ENCODE assay signal across 7 cellular contexts in genomic region chr16:86110134-86110533, GRCh38.
"Had no signal": no experiment of that assay in that cellular context is flagged by ENCODE, and none has a peak within 500 bp of the region (broad histone marks: within the 10 kb centered on the region; RNA-seq: fewer than 3 reads in every experiment).

No MANE protein-coding gene starts in this region.

- FAIRE-seq: HTR-8/SVneo, K562 had no signal

- ATAC-seq: HCT116, K562 had no signal

- DNase-seq: GM23248, GOT3, H7, IMR-90 had no signal
